ENCODE assay signal across 25 cellular contexts in genomic region chr10:48934672-48935071, GRCh38. TPM values are rescaled to one million over a fixed set of nuclear protein-coding genes. Genes with fewer than 3 reads are reported as not detected.
"Had no signal": no experiment of that assay in that cellular context is flagged by ENCODE, and none has a peak within 500 bp of the region (broad histone marks: within the 10 kb centered on the region; RNA-seq: fewer than 3 reads in every experiment).

No MANE protein-coding gene starts in this region.

- H3K27ac ChIP-seq: adrenal gland, ascending aorta, colonic mucosa, heart left ventricle, right atrium auricular region, SJSA1, stomach, suprapubic skin, tibial nerve had no signal

- H3K4me3 ChIP-seq: adrenal gland, ascending aorta, colonic mucosa, mucosa of descending colon, SJSA1, stomach, suprapubic skin, tibial nerve had no signal

- H3K4me3 Mint-ChIP-seq: activated B cell treated with CpG ODN at 0.5 μM for 24 hours; activated naive CD8-positive, alpha-beta T cell; activated T-helper 17 cell treated with anti-CD3 and anti-CD28 coated beads, Interleukin-2, amount 50 U/mL, for 72 hours; neural crest cell had no signal

- H3K27me3 Mint-ChIP-seq: activated B cell treated with CpG ODN at 0.5 μM for 24 hours; activated naive CD8-positive, alpha-beta T cell; activated T-helper 17 cell treated with anti-CD3 and anti-CD28 coated beads, Interleukin-2, amount 50 U/mL, for 72 hours had no signal

- H3K9me3 Mint-ChIP-seq: activated B cell treated with CpG ODN at 0.5 μM for 24 hours; activated T-helper 17 cell treated with anti-CD3 and anti-CD28 coated beads, Interleukin-2, amount 50 U/mL, for 72 hours; neural crest cell had no signal

- ATAC-seq: activated T-helper 17 cell treated with anti-CD3 and anti-CD28 coated beads, Interleukin-2, amount 50 U/mL, for 72 hours had no signal

- H3K36me3 Mint-ChIP-seq: activated naive CD8-positive, alpha-beta T cell had no signal

- H3K4me1 ChIP-seq: adrenal gland, ascending aorta, colonic mucosa, heart left ventricle, right atrium auricular region, stomach, suprapubic skin, tibial nerve had no signal

- DNase-seq: activated B cell treated with CpG ODN at 0.5 μM for 24 hours; activated CD4-positive, alpha-beta T cell treated with anti-CD3 and anti-CD28 coated beads for 4 hours; activated CD4-positive, alpha-beta T cell treated with anti-CD3 and anti-CD28 coated beads, Interleukin-2, amount 50 U/mL, for 48 hours; colonic mucosa; heart left ventricle; mesenchymal stem cell; mucosa of descending colon; stomach; T-helper 1 cell; T1000 had no signal

- H3K4me1 Mint-ChIP-seq: activated B cell treated with CpG ODN at 0.5 μM for 24 hours; activated T-helper 17 cell treated with anti-CD3 and anti-CD28 coated beads, Interleukin-2, amount 50 U/mL, for 72 hours had no signal

- H3K9me3 ChIP-seq: adrenal gland, ascending aorta, colonic mucosa, heart left ventricle, mucosa of descending colon, right atrium auricular region, SJSA1, stomach, suprapubic skin, tibial nerve had no signal

- H3K36me3 ChIP-seq: adrenal gland, ascending aorta, colonic mucosa, heart left ventricle, right atrium auricular region, SJSA1, stomach, suprapubic skin, tibial nerve had no signal

- H3K27me3 ChIP-seq: adrenal gland, ascending aorta, colonic mucosa, heart left ventricle, right atrium auricular region, SJSA1, stomach, suprapubic skin, tibial nerve had no signal

- H3K27ac Mint-ChIP-seq: activated B cell treated with CpG ODN at 0.5 μM for 24 hours; activated naive CD8-positive, alpha-beta T cell; activated T-helper 17 cell treated with anti-CD3 and anti-CD28 coated beads, Interleukin-2, amount 50 U/mL, for 72 hours; progenitor cell of endocrine pancreas had no signal

RNA-seq across cellular contexts. Expression of gene LRRC18, which starts 5.0 kb away (rescaled TPM):
- total RNA-seq: activated B cell treated with CpG ODN at 0.5 μM for 24 hours; activated T-helper 17 cell treated with anti-CD3 and anti-CD28 coated beads, Interleukin-2, amount 50 U/mL, for 72 hours; adrenal gland; ascending aorta; bronchial epithelial cell; colonic mucosa; epithelial cell of proximal tubule; fibroblast of villous mesenchyme; heart left ventricle; liver; mucosa of descending colon; neural crest cell; osteoblast; progenitor cell of endocrine pancreas; right atrium auricular region; SJSA1; suprapubic skin; tibial nerve had no signal
- polyA plus RNA-seq: adrenal gland, heart left ventricle, liver had no signal
